In genomic region chr7:111783867-111784266, GRCh38 we compare ENCODE assay signal across 20 cellular contexts.
"Had no signal": no experiment of that assay in that cellular context is flagged by ENCODE, and none has a peak within 500 bp of the region (broad histone marks: within the 10 kb centered on the region; RNA-seq: fewer than 3 reads in every experiment).

No MANE protein-coding gene starts in this region.

- H3K27ac Mint-ChIP-seq: naive B cell; nephron; stimulated activated naive B cell treated with anti-CD40 and anti-IgM and Interleukin-4, amounts not matched to agents 10 μg/mL and 1 μg/mL and 100 μg/mL, for 72 hours; stimulated activated naive CD8-positive, alpha-beta T cell treated with anti-CD3 and anti-CD28 coated beads, Interleukin-15, Interleukin-2, amounts not matched to agents 100 ng/mL and 50 ng/mL, for 24 hours had no signal

- FAIRE-seq: frontal cortex, keratinocyte had no signal

- H3K4me3 Mint-ChIP-seq: naive B cell; nephron; stimulated activated naive B cell treated with anti-CD40 and anti-IgM and Interleukin-4, amounts not matched to agents 10 μg/mL and 1 μg/mL and 100 μg/mL, for 72 hours; stimulated activated naive CD8-positive, alpha-beta T cell treated with anti-CD3 and anti-CD28 coated beads, Interleukin-15, Interleukin-2, amounts not matched to agents 100 ng/mL and 50 ng/mL, for 24 hours had no signal

- H3K36me3 ChIP-seq: prostate gland, right atrium auricular region, sigmoid colon, thoracic aorta, vagina had no signal

- H3K36me3 Mint-ChIP-seq: naive B cell; stimulated activated naive B cell treated with anti-CD40 and anti-IgM and Interleukin-4, amounts not matched to agents 10 μg/mL and 1 μg/mL and 100 μg/mL, for 72 hours had no signal

- H3K4me1 Mint-ChIP-seq: naive B cell; stimulated activated naive B cell treated with anti-CD40 and anti-IgM and Interleukin-4, amounts not matched to agents 10 μg/mL and 1 μg/mL and 100 μg/mL, for 72 hours had no signal

- H3K4me3 ChIP-seq: coronary artery, lower lobe of right lung, mucosa of descending colon, prostate gland, right atrium auricular region, sigmoid colon, thoracic aorta, tibial nerve, vagina had no signal

- ATAC-seq: left ventricle myocardium superior; lower lobe of right lung; mucosa of descending colon; stimulated activated naive B cell treated with anti-CD40 and anti-IgM and Interleukin-4, amounts not matched to agents 10 μg/mL and 1 μg/mL and 100 μg/mL, for 72 hours had no signal

- H3K27ac ChIP-seq: coronary artery, lower lobe of right lung, right atrium auricular region, sigmoid colon, tibial nerve, vagina had no signal

- H3K4me1 ChIP-seq: lower lobe of right lung, prostate gland, right atrium auricular region, sigmoid colon, tibial nerve, vagina had no signal

- DNase-seq: effector CD4-positive, alpha-beta T cell; left ventricle myocardium superior; lower lobe of right lung; mucosa of descending colon; naive B cell; nucleus accumbens; sigmoid colon; stimulated activated CD4-positive, alpha-beta T cell treated with anti-CD3 and anti-CD28 coated beads, Interleukin-2, amount 100 ng/mL, for 24 hours; stimulated activated CD4-positive, alpha-beta T cell treated with anti-CD3 and anti-CD28 coated beads, Interleukin-4, amount 100 ng/mL, for 24 hours; stimulated activated naive B cell treated with anti-CD40 and anti-IgM and Interleukin-4, amounts not matched to agents 10 μg/mL and 1 μg/mL and 100 μg/mL, for 72 hours had no signal

- H3K9me3 ChIP-seq: lower lobe of right lung, mucosa of descending colon, prostate gland, right atrium auricular region, sigmoid colon, thoracic aorta, tibial nerve, vagina had no signal

- H3K27me3 ChIP-seq: right atrium auricular region, sigmoid colon, tibial nerve, vagina had no signal

- H3K9me3 Mint-ChIP-seq: nephron; stimulated activated naive CD8-positive, alpha-beta T cell treated with anti-CD3 and anti-CD28 coated beads, Interleukin-15, Interleukin-2, amounts not matched to agents 100 ng/mL and 50 ng/mL, for 24 hours had no signal
